In the genomic region with DNA sequence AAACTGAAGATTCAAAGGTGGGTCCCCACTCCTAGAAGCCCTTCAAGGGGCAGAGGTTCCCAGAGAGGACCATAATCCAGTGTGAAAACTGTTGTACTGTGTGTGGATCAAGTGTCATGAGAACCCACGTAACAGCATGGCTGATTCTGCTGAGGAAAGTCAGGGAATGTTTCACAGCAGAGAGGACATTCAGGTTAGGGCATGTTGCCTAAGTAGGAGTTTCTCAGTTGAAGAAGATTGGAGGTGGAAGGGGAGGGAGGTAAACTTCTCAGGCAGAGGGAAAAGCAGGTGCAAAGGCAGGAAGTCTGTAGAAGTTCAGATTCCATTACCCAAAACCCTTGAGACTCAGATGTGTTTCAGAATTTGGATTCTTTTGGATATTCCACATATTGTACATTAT, we compare ENCODE assay signal across 24 cellular contexts.
DNase-seq lines count a peak whose midpoint lies in the region; ATAC-seq and TF ChIP-seq lines count a peak whose summit lies in the region.
"Had no signal": no experiment of that assay in that cellular context is flagged by ENCODE, and none has a peak within 500 bp of the region (broad histone marks: within the 10 kb centered on the region; RNA-seq: fewer than 3 reads in every experiment).

No MANE protein-coding gene starts in this region.

- H3K27me3 ChIP-seq in mammary epithelial cell (ENCODE audit: insufficient read depth, low read length) (no peaks in the 10 kb centered on the region), esophagus squamous epithelium (no peaks in the 10 kb centered on the region), foreskin keratinocyte (no peaks in the 10 kb centered on the region)
- H3K27me3 ChIP-seq: BE2C; BLaER1 treated with 17β-estradiol and CSF1 and Interleukin-3, amounts not matched to agents 10 nM and 100 nM had no signal

- H3K9me3 ChIP-seq in mammary epithelial cell (replicated peaks; ENCODE audit: insufficient read depth, low read length) (no peaks in the 10 kb centered on the region), esophagus squamous epithelium (no peaks in the 10 kb centered on the region)
- H3K9me3 ChIP-seq: A549; BE2C; BLaER1 treated with 17β-estradiol and CSF1 and Interleukin-3, amounts not matched to agents 10 nM and 100 nM had no signal

- no peak overlapping the region for H3K27ac Mint-ChIP-seq in MCF 10A (ENCODE audit: low read depth, unreplicated experiment)
- H3K27ac Mint-ChIP-seq: CD14-positive monocyte; CD4-positive, alpha-beta T cell; CD8-positive, alpha-beta memory T cell had no signal

- BruUV-seq in mammary epithelial cell (replicated peaks; lab: Mats Ljungman, UMichigan), result no TSS peak
- no TSS peak for BruUV-seq in MCF 10A (replicated peaks; lab: Mats Ljungman, UMichigan)

- in situ Hi-C loops in mammary epithelial cell (cut with MboI; ENCODE audit: low sequenced_read_pairs in 2 of 2), result no loop called here

- TF ChIP-seq CTCF in mammary epithelial cell (conservative IDR thresholded peaks at IDR 0.05 in 1 of 2, IDR thresholded peaks at IDR 0.05 in 1 of 2; ENCODE audit: extremely low read depth in 1 of 2, insufficient read depth in 1 of 2, low read depth in 1 of 2, low read length in 2 of 2), result no peak
- no peak for TF ChIP-seq CTCF in MCF 10A (IDR thresholded peaks at IDR 0.05; ENCODE audit: unreplicated experiment)
- TF ChIP-seq CTCF in epithelial cell of esophagus (IDR thresholded peaks at IDR 0.05; ENCODE audit: insufficient read depth, low read depth, low read length, missing control alignments), result no peak
- no peak for TF ChIP-seq CTCF in esophagus squamous epithelium (IDR thresholded peaks at IDR 0.05)
- no peak for TF ChIP-seq CTCF in foreskin keratinocyte (conservative IDR thresholded peaks at IDR 0.05)

- H3K4me3 ChIP-seq in mammary epithelial cell (replicated peaks in 1 of 3; ENCODE audit: insufficient read depth in 1 of 3, low read depth in 2 of 3, low read length in 3 of 3), result no peak overlapping the region
- no peak overlapping the region for H3K4me3 ChIP-seq in epithelial cell of esophagus (ENCODE audit: low read length)
- H3K4me3 ChIP-seq in esophagus squamous epithelium, result no peak overlapping the region
- H3K4me3 ChIP-seq: A549; BLaER1 treated with 17β-estradiol and CSF1 and Interleukin-3, amounts not matched to agents 10 nM and 100 nM; GM12878; GM23248 had no signal

- no peak for ATAC-seq in foreskin keratinocyte
- ATAC-seq: A549, GM12878 had no signal

- H3K27me3 Mint-ChIP-seq in MCF 10A (ENCODE audit: insufficient read depth, unreplicated experiment), result no peaks in the 10 kb centered on the region

- H4K20me1 ChIP-seq in mammary epithelial cell (ENCODE audit: insufficient read depth, low read length), result no peaks in the 10 kb centered on the region
- H4K20me1 ChIP-seq: BLaER1 treated with 17β-estradiol and CSF1 and Interleukin-3, amounts not matched to agents 10 nM and 100 nM had no signal

- DNase-seq in mammary epithelial cell (peak; percentile 32), MCF 10A (ENCODE audit: unreplicated experiment) (no peak), epithelial cell of esophagus (ENCODE audit: low read depth) (peak; percentile 36), esophagus squamous epithelium (lab: John Stamatoyannopoulos, UW) (no peak), MV-4-11 (lab: John Stamatoyannopoulos, UW) (no peak), foreskin keratinocyte (no peak), NCI-H146 (lab: John Stamatoyannopoulos, UW) (no peak)
- DNase-seq: 8988T; ACHN; AML-193; BE2C; CD4-positive, alpha-beta T cell; CD8-positive, alpha-beta memory T cell; DMS 273 treated with DMSO at 0.1 percent for 48 hours; DMS79; EL; GDM1; GM23248; H7; HCEC 1CT had no signal

- H3K9me3 Mint-ChIP-seq in MCF 10A (ENCODE audit: unreplicated experiment), result no peaks in the 10 kb centered on the region
- H3K9me3 Mint-ChIP-seq: CD4-positive, alpha-beta T cell had no signal

- H3K4me1 Mint-ChIP-seq in MCF 10A (ENCODE audit: insufficient read depth, unreplicated experiment), result peaks cover 21% of the 10 kb centered on the region
- H3K4me1 Mint-ChIP-seq: CD14-positive monocyte; CD8-positive, alpha-beta memory T cell had no signal

- intact Hi-C loops in mammary epithelial cell (cut with micrococcal nuclease) (no loop called here), MCF 10A (cut with micrococcal nuclease) (no loop called here), esophagus squamous epithelium (cut with DNase I) (no loop called here)

- H3K4me1 ChIP-seq in mammary epithelial cell (ENCODE audit: insufficient read depth, low read length) (peaks cover 47% of the 10 kb centered on the region), esophagus squamous epithelium (peaks cover 3 to 86% (median 20%) of the 10 kb centered on the region in 3 donors), foreskin keratinocyte (peaks cover 29% of the 10 kb centered on the region)
- H3K4me1 ChIP-seq: BE2C; BLaER1 treated with 17β-estradiol and CSF1 and Interleukin-3, amounts not matched to agents 10 nM and 100 nM had no signal

- H3K9ac ChIP-seq in mammary epithelial cell (ENCODE audit: insufficient read depth, low read length), result no peak overlapping the region
- H3K9ac ChIP-seq: BLaER1 treated with 17β-estradiol and CSF1 and Interleukin-3, amounts not matched to agents 10 nM and 100 nM; GM23248 had no signal

- H3K36me3 ChIP-seq in mammary epithelial cell (ENCODE audit: insufficient read depth, low read length) (no peaks in the 10 kb centered on the region), esophagus squamous epithelium (no peaks in the 10 kb centered on the region)
- H3K36me3 ChIP-seq: BE2C; BLaER1 treated with 17β-estradiol and CSF1 and Interleukin-3, amounts not matched to agents 10 nM and 100 nM had no signal

- no peak overlapping the region for H3K4me3 Mint-ChIP-seq in MCF 10A (ENCODE audit: unreplicated experiment)
- H3K4me3 Mint-ChIP-seq: CD14-positive monocyte; CD4-positive, alpha-beta T cell; CD8-positive, alpha-beta memory T cell had no signal

- 36% methylated on average over 1 of the region's 1 CpG for WGBS in mammary epithelial cell (ENCODE audit: low coverage, missing lambda C conversion rate)
- 0% methylated on average over 1 of the region's 1 CpG for WGBS in esophagus squamous epithelium, 2 donors

- H3K79me2 ChIP-seq in mammary epithelial cell (ENCODE audit: insufficient read depth, low read length), result no peaks in the 10 kb centered on the region

- no peak overlapping the region for H3K27ac ChIP-seq in mammary epithelial cell (ENCODE audit: insufficient read depth, low read depth, low read length)
- peak overlapping the region; percentile 28 to 61 (median 50) for H3K27ac ChIP-seq in esophagus squamous epithelium
- no peak overlapping the region for H3K27ac ChIP-seq in foreskin keratinocyte
- H3K27ac ChIP-seq: A549; BLaER1 treated with 17β-estradiol and CSF1 and Interleukin-3, amounts not matched to agents 10 nM and 100 nM; GM23248 had no signal

- dilution Hi-C loops in mammary epithelial cell (cut with HindIII; ENCODE audit: low sequenced_read_pairs), result no loop called here

- H3K4me2 ChIP-seq in mammary epithelial cell (ENCODE audit: insufficient read depth, low read depth, low read length), result no peak overlapping the region
- H3K4me2 ChIP-seq: A549; BLaER1 treated with 17β-estradiol and CSF1 and Interleukin-3, amounts not matched to agents 10 nM and 100 nM had no signal

- H2AFZ ChIP-seq in mammary epithelial cell (ENCODE audit: low read depth, low read length), result no peak overlapping the region
- H2AFZ ChIP-seq: GM23248 had no signal

- CTCF ChIA-PET in mammary epithelial cell (lab: Charles Lee; ENCODE audit: low non-redundant PET), result no interaction called here
- CTCF ChIA-PET in MCF 10A (lab: Yijun Ruan, JAX), result no interaction called here

- peaks cover 6% of the 10 kb centered on the region for H3K36me3 Mint-ChIP-seq in MCF 10A (ENCODE audit: insufficient read depth, unreplicated experiment)
- H3K36me3 Mint-ChIP-seq: CD14-positive monocyte; CD8-positive, alpha-beta memory T cell had no signal

- POLR2A ChIA-PET in MCF 10A (lab: Yijun Ruan, JAX), result no interaction called here

- TF ChIP-seq POLR2A in esophagus squamous epithelium (IDR thresholded peaks at IDR 0.05), result no peak

Comparison
In these comparisons a context has a peak if more than half of its experiments do, and no peak if none do; other contexts are left out.
1. DNase-seq: peak in mammary epithelial cell (single experiment) and epithelial cell of esophagus (single experiment); none in MCF 10A (single experiment), esophagus squamous epithelium (single experiment), MV-4-11 (single experiment), foreskin keratinocyte (0 of 2) and NCI-H146 (single experiment).
2. H3K27ac ChIP-seq: peak in esophagus squamous epithelium (4 of 4); none in mammary epithelial cell (single experiment) and foreskin keratinocyte (single experiment).